21 cellular contexts compared by ENCODE assay signal in the genomic region with DNA sequence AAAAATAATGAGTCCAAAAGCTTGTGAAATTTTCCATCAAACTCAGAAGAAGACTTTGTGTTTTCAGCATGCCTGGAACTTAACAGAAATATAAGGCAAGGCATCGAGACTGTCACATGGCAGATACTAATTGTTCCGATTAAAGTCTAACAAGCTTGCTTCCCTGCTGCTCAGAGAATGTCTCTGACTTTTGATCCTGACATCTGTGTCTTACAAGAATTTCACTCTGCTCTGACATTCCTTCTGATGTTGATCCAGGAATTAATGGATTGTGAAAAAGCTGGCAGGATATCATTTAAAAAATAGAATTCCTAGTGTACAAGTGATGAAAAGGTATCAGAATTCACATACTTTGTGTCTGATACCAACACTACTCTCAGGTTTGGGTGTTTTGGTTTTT.
DNase-seq lines count a peak whose midpoint lies in the region; ATAC-seq and TF ChIP-seq lines count a peak whose summit lies in the region.
"Had no signal": no experiment of that assay in that cellular context is flagged by ENCODE, and none has a peak within 500 bp of the region (broad histone marks: within the 10 kb centered on the region; RNA-seq: fewer than 3 reads in every experiment).

No MANE protein-coding gene starts in this region.

- no peak overlapping the region for H3K23ac ChIP-seq in mesendoderm (ENCODE audit: low read length)

- no peak overlapping the region for H4K8ac ChIP-seq in mesendoderm (ENCODE audit: low read depth, low read length)

- no peak overlapping the region for H3K18ac ChIP-seq in mesendoderm (ENCODE audit: low read length)

- H2AK5ac ChIP-seq in mesendoderm (ENCODE audit: low read length) = no peak overlapping the region

- CTCF ChIA-PET in activated naive CD4-positive, alpha-beta T cell treated with anti-CD3 and anti-CD28 coated beads for 36 hours (lab: Charles Lee) = no interaction called here

- no peaks in the 10 kb centered on the region for H3K79me1 ChIP-seq in mesendoderm (ENCODE audit: low read length)

- TF ChIP-seq CTCF in choroid plexus epithelial cell (conservative IDR thresholded peaks at IDR 0.05; ENCODE audit: low read depth, low read length) = no peak
- TF ChIP-seq CTCF in retinal pigment epithelial cell (conservative IDR thresholded peaks at IDR 0.05; ENCODE audit: low read depth, low read length) = no peak
- TF ChIP-seq CTCF in lower lobe of right lung (IDR thresholded peaks at IDR 0.05) = no peak

- H3K4me3 ChIP-seq in choroid plexus epithelial cell (ENCODE audit: low read depth, low read length) (no peak overlapping the region), mesendoderm (ENCODE audit: low read length) (no peak overlapping the region), retinal pigment epithelial cell (ENCODE audit: low read length) (no peak overlapping the region), lower lobe of right lung (no peak overlapping the region)
- H3K4me3 ChIP-seq: BLaER1 treated with 17β-estradiol and CSF1 and Interleukin-3, amounts not matched to agents 10 nM and 100 nM had no signal

- H2BK5ac ChIP-seq in mesendoderm (ENCODE audit: low read length) = no peak overlapping the region

- H3K4me1 ChIP-seq in mesendoderm (ENCODE audit: control insufficient read depth, low read depth, low read length) = no peaks in the 10 kb centered on the region
- H3K4me1 ChIP-seq in lower lobe of right lung = no peaks in the 10 kb centered on the region
- H3K4me1 ChIP-seq: BLaER1 treated with 17β-estradiol and CSF1 and Interleukin-3, amounts not matched to agents 10 nM and 100 nM had no signal

- DNase-seq in NCI-H2171 treated with DMSO at 0.1 percent for 48 hours (lab: John Stamatoyannopoulos, UW) (peak; percentile 27), NCI-H2171 (lab: John Stamatoyannopoulos, UW) (no peak), choroid plexus epithelial cell (ENCODE audit: low read depth) (peak; percentile 8), mesendoderm (peak; percentile 46), retinal pigment epithelial cell (ENCODE audit: low read depth) (peak; percentile 45), anterior cingulate cortex (lab: John Stamatoyannopoulos, UW) (no peak), lower lobe of right lung (no peak)
- no peak for DNase-seq in activated naive CD4-positive, alpha-beta T cell treated with anti-CD3 and anti-CD28 coated beads for 36 hours
- DNase-seq: CD8-positive, alpha-beta T cell; Karpas-422; NCI-H1417; NCI-H1694 treated with DMSO at 0.1 percent for 48 hours; NCI-H2081 treated with DMSO at 0.1 percent for 48 hours; NCI-H446 treated with DMSO at 0.1 percent for 48 hours; NCI-H526 treated with DMSO at 0.1 percent for 48 hours; NK-92 treated with Interleukin-12 subunit alpha and Interleukin-12 subunit beta, amount 100 ng/mL, for 24 hours; SHP77 treated with DMSO at 0.1 percent for 48 hours had no signal

- H3K4ac ChIP-seq in mesendoderm (ENCODE audit: low read depth, low read length) = no peak overlapping the region

- H3K36me3 ChIP-seq in mesendoderm (ENCODE audit: control insufficient read depth, insufficient read depth, low read length) (no peaks in the 10 kb centered on the region), lower lobe of right lung (no peaks in the 10 kb centered on the region)
- H3K36me3 ChIP-seq: BLaER1 treated with 17β-estradiol and CSF1 and Interleukin-3, amounts not matched to agents 10 nM and 100 nM had no signal

- no peak overlapping the region for H4K5ac ChIP-seq in mesendoderm (ENCODE audit: low read length)

- no peak overlapping the region for H2BK15ac ChIP-seq in mesendoderm (replicated peaks; ENCODE audit: low read depth)

- WGBS in mesendoderm (ENCODE audit: extremely low coverage, insufficient coverage, low lambda C conversion rate) = no CpG with 5 or more reads among the region's 2 CpGs

- no peak for ATAC-seq in lower lobe of right lung
- ATAC-seq: CD8-positive, alpha-beta T cell had no signal

- H3K4me2 ChIP-seq in mesendoderm (ENCODE audit: low read length) = no peak overlapping the region
- H3K4me2 ChIP-seq: BLaER1 treated with 17β-estradiol and CSF1 and Interleukin-3, amounts not matched to agents 10 nM and 100 nM had no signal

- H3K27me3 Mint-ChIP-seq in activated naive CD4-positive, alpha-beta T cell treated with anti-CD3 and anti-CD28 coated beads for 36 hours (ENCODE audit: low read depth) = peaks cover 12% of the 10 kb centered on the region
- H3K27me3 Mint-ChIP-seq: IgD-negative memory B cell had no signal

- H2BK120ac ChIP-seq in mesendoderm (ENCODE audit: low read depth, low read length) = no peak overlapping the region

- H3K79me2 ChIP-seq in mesendoderm (ENCODE audit: control insufficient read depth, insufficient read depth, low read length) = no peaks in the 10 kb centered on the region

- H3K4me1 Mint-ChIP-seq in activated naive CD4-positive, alpha-beta T cell treated with anti-CD3 and anti-CD28 coated beads for 36 hours (ENCODE audit: low read depth) = no peaks in the 10 kb centered on the region
- H3K4me1 Mint-ChIP-seq: IgD-negative memory B cell had no signal

- H3K4me3 Mint-ChIP-seq in activated naive CD4-positive, alpha-beta T cell treated with anti-CD3 and anti-CD28 coated beads for 36 hours = no peak overlapping the region
- H3K4me3 Mint-ChIP-seq: CD8-positive, alpha-beta T cell; IgD-negative memory B cell had no signal

- H3K27ac Mint-ChIP-seq in activated naive CD4-positive, alpha-beta T cell treated with anti-CD3 and anti-CD28 coated beads for 36 hours = no peak overlapping the region
- H3K27ac Mint-ChIP-seq: CD8-positive, alpha-beta T cell; IgD-negative memory B cell had no signal

- H3K27ac ChIP-seq in mesendoderm (ENCODE audit: low read depth, low read length) = no peak overlapping the region
- no peak overlapping the region for H3K27ac ChIP-seq in lower lobe of right lung
- H3K27ac ChIP-seq: 22Rv1; BLaER1 treated with 17β-estradiol and CSF1 and Interleukin-3, amounts not matched to agents 10 nM and 100 nM; RWPE1 had no signal

- H3K27me3 ChIP-seq in mesendoderm (ENCODE audit: insufficient read depth, low read length, poor library complexity) (no peaks in the 10 kb centered on the region), lower lobe of right lung (ENCODE audit: low read depth) (no peaks in the 10 kb centered on the region)
- H3K27me3 ChIP-seq: BLaER1 treated with 17β-estradiol and CSF1 and Interleukin-3, amounts not matched to agents 10 nM and 100 nM had no signal

- no peak overlapping the region for H3K9ac ChIP-seq in mesendoderm (ENCODE audit: low read length)
- H3K9ac ChIP-seq: BLaER1 treated with 17β-estradiol and CSF1 and Interleukin-3, amounts not matched to agents 10 nM and 100 nM had no signal

- intact Hi-C loops in lower lobe of right lung (cut with DNase I) = no loop called here
- intact Hi-C loops in activated naive CD4-positive, alpha-beta T cell treated with anti-CD3 and anti-CD28 coated beads for 36 hours (cut with micrococcal nuclease) = no loop called here

- no peaks in the 10 kb centered on the region for H3K9me3 Mint-ChIP-seq in activated naive CD4-positive, alpha-beta T cell treated with anti-CD3 and anti-CD28 coated beads for 36 hours
- H3K9me3 Mint-ChIP-seq: CD8-positive, alpha-beta T cell had no signal

- H3K56ac ChIP-seq in mesendoderm (ENCODE audit: low read length) = no peak overlapping the region

- no peaks in the 10 kb centered on the region for H3K36me3 Mint-ChIP-seq in activated naive CD4-positive, alpha-beta T cell treated with anti-CD3 and anti-CD28 coated beads for 36 hours (ENCODE audit: low read depth)
- H3K36me3 Mint-ChIP-seq: CD8-positive, alpha-beta T cell; IgD-negative memory B cell had no signal

- H3K9me3 ChIP-seq in lower lobe of right lung = no peaks in the 10 kb centered on the region
- H3K9me3 ChIP-seq: BLaER1 treated with 17β-estradiol and CSF1 and Interleukin-3, amounts not matched to agents 10 nM and 100 nM had no signal

Comparison
In these comparisons a context has a peak if more than half of its experiments do, and no peak if none do; other contexts are left out.
1. DNase-seq: peak in NCI-H2171 treated with DMSO at 0.1 percent for 48 hours (single experiment), choroid plexus epithelial cell (single experiment), mesendoderm (single experiment) and retinal pigment epithelial cell (single experiment); none in NCI-H2171 (single experiment), anterior cingulate cortex (0 of 58), lower lobe of right lung (single experiment) and activated naive CD4-positive, alpha-beta T cell treated with anti-CD3 and anti-CD28 coated beads for 36 hours (single experiment).